Comparison of ENCODE assay signal across 20 cellular contexts in genomic region chr17:8720596-8720995, GRCh38. TPM values are rescaled to one million over a fixed set of nuclear protein-coding genes. Genes with fewer than 3 reads are reported as not detected.
A peak's percentile ranks its signal among the peaks of the same experiment; 100 is the strongest.
DNase-seq lines count a peak whose midpoint lies in the region; ATAC-seq and TF ChIP-seq lines count a peak whose summit lies in the region.
"Had no signal": no experiment of that assay in that cellular context is flagged by ENCODE, and none has a peak within 500 bp of the region (broad histone marks: within the 10 kb centered on the region; RNA-seq: fewer than 3 reads in every experiment).

No MANE protein-coding gene starts in this region.

- H3K36me3 ChIP-seq in BLaER1 treated with 17β-estradiol and CSF1 and Interleukin-3, amounts not matched to agents 10 nM and 100 nM, result no peaks in the 10 kb centered on the region
- no peaks in the 10 kb centered on the region for H3K36me3 ChIP-seq in upper lobe of right lung
- H3K36me3 ChIP-seq: HAP-1 had no signal

- TF ChIP-seq CTCF in nephron (IDR thresholded peaks at IDR 0.05; ENCODE audit: unreplicated experiment in 3 of 3) (no peak), upper lobe of right lung (IDR thresholded peaks at IDR 0.05) (no peak)

- no peak overlapping the region for H3K4me3 ChIP-seq in BLaER1 treated with 17β-estradiol and CSF1 and Interleukin-3, amounts not matched to agents 10 nM and 100 nM
- H3K4me3 ChIP-seq in upper lobe of right lung, result no peak overlapping the region
- H3K4me3 ChIP-seq: GM12878, GM23248, HAP-1 had no signal

- H3K4me3 Mint-ChIP-seq in nephron, result no peak overlapping the region
- H3K4me3 Mint-ChIP-seq: B cell; CD4-positive, alpha-beta T cell had no signal

- H3K27ac ChIP-seq in BLaER1 treated with 17β-estradiol and CSF1 and Interleukin-3, amounts not matched to agents 10 nM and 100 nM, result peak overlapping the region in 1 of 11 experiments; percentile 35; a peak in 2 of 22 replicates
- no peak overlapping the region for H3K27ac ChIP-seq in upper lobe of right lung
- H3K27ac ChIP-seq: C4-2B, GM23248 had no signal

- H3K4me1 ChIP-seq in BLaER1 treated with 17β-estradiol and CSF1 and Interleukin-3, amounts not matched to agents 10 nM and 100 nM, result peaks cover 0 to 19% (median 13%) of the 10 kb centered on the region in 10 experiments; a peak in 14 of 20 replicates
- H3K4me1 ChIP-seq in upper lobe of right lung, result peaks cover 3% of the 10 kb centered on the region
- H3K4me1 ChIP-seq: HAP-1 had no signal

- H3K27me3 Mint-ChIP-seq in nephron (ENCODE audit: low read depth), result peaks cover 6% of the 10 kb centered on the region
- H3K27me3 Mint-ChIP-seq: CD4-positive, alpha-beta T cell had no signal

- H3K27me3 ChIP-seq in BLaER1 treated with 17β-estradiol and CSF1 and Interleukin-3, amounts not matched to agents 10 nM and 100 nM, result no peaks in the 10 kb centered on the region
- H3K27me3 ChIP-seq in upper lobe of right lung, result no peaks in the 10 kb centered on the region

- H4K20me1 ChIP-seq in BLaER1 treated with 17β-estradiol and CSF1 and Interleukin-3, amounts not matched to agents 10 nM and 100 nM, result no peaks in the 10 kb centered on the region

- peaks cover 5% of the 10 kb centered on the region for H3K9me3 Mint-ChIP-seq in nephron
- H3K9me3 Mint-ChIP-seq: CD4-positive, alpha-beta T cell had no signal

- no peaks in the 10 kb centered on the region for H3K36me3 Mint-ChIP-seq in nephron (ENCODE audit: low read depth)

- peak overlapping the region in 2 of 3 experiments; percentile 3 to 64 for H3K27ac Mint-ChIP-seq in nephron
- H3K27ac Mint-ChIP-seq: B cell; CD4-positive, alpha-beta T cell had no signal

- intact Hi-C loops in sciatic nerve (cut with DNase I), result no loop called here
- intact Hi-C loops in upper lobe of right lung (cut with DNase I), result no loop called here

- H3K4me1 Mint-ChIP-seq in nephron, result peaks cover 6% of the 10 kb centered on the region
- H3K4me1 Mint-ChIP-seq: B cell had no signal

- peak overlapping the region in 2 of 11 experiments; percentile 19 to 24; a peak in 2 of 22 replicates for H3K9ac ChIP-seq in BLaER1 treated with 17β-estradiol and CSF1 and Interleukin-3, amounts not matched to agents 10 nM and 100 nM
- H3K9ac ChIP-seq: GM23248 had no signal

- peak; percentile 41 for DNase-seq in sciatic nerve (ENCODE audit: low spot score)
- DNase-seq in upper lobe of right lung, result peak; percentile 5
- no peak for DNase-seq in kidney glomerular epithelial cell (lab: John Stamatoyannopoulos, UW)
- DNase-seq in DMS 273 treated with DMSO at 0.1 percent for 48 hours (lab: John Stamatoyannopoulos, UW), result no peak
- no peak for DNase-seq in NCI-H2196 treated with DMSO at 0.1 percent for 48 hours (lab: John Stamatoyannopoulos, UW; ENCODE audit: unreplicated experiment)
- DNase-seq: CD4-positive, alpha-beta T cell; DMS153; DMS79 treated with DMSO at 0.1 percent for 48 hours; GM23248 had no signal

- ATAC-seq in sciatic nerve, result no peak
- no peak for ATAC-seq in upper lobe of right lung
- ATAC-seq: GM12878 had no signal

- H3K4me2 ChIP-seq in BLaER1 treated with 17β-estradiol and CSF1 and Interleukin-3, amounts not matched to agents 10 nM and 100 nM, result peak overlapping the region in 8 of 11 experiments; percentile 14 to 71 (median 55); a peak in 12 of 22 replicates

- peaks cover 0 to 20% (median 11%) of the 10 kb centered on the region in 11 experiments; a peak in 18 of 22 replicates for H3K9me3 ChIP-seq in BLaER1 treated with 17β-estradiol and CSF1 and Interleukin-3, amounts not matched to agents 10 nM and 100 nM (replicated peaks in 1 of 11)
- H3K9me3 ChIP-seq in upper lobe of right lung, result no peaks in the 10 kb centered on the region
- H3K9me3 ChIP-seq: Caco-2, HAP-1 had no signal

RNA-seq across cellular contexts. Expression of gene CCDC42, which starts 24.0 kb away (rescaled TPM):
- total RNA-seq in sciatic nerve (not detected), upper lobe of right lung (not detected)
- total RNA-seq: A172; Caco-2; CD4-positive, alpha-beta T cell; G401; GM23248; HT-29 had no signal

RNA-seq across cellular contexts. Expression of gene SPDYE4, which starts 37.8 kb away (rescaled TPM):
- total RNA-seq in sciatic nerve (not detected), upper lobe of right lung (not detected)
- total RNA-seq: A172; B cell; Caco-2; CD4-positive, alpha-beta T cell; G401; GM12878; GM23248; H4; HT-29 had no signal

Comparison
In these comparisons a context has a peak if more than half of its experiments do, and no peak if none do; other contexts are left out.
1. DNase-seq: peak in sciatic nerve (single experiment) and upper lobe of right lung (single experiment); none in kidney glomerular epithelial cell (single experiment), DMS 273 treated with DMSO at 0.1 percent for 48 hours (single experiment) and NCI-H2196 treated with DMSO at 0.1 percent for 48 hours (single experiment).